ENCODE assay signal across 14 cellular contexts in genomic region chr3:131591394-131591990, GRCh38.
DNase-seq lines count a peak whose midpoint lies in the region; ATAC-seq and TF ChIP-seq lines count a peak whose summit lies in the region.
"Had no signal": no experiment of that assay in that cellular context is flagged by ENCODE, and none has a peak within 500 bp of the region (broad histone marks: within the 10 kb centered on the region; RNA-seq: fewer than 3 reads in every experiment).

No MANE protein-coding gene starts in this region.

- H3K27ac ChIP-seq in osteoblast (ENCODE audit: low read depth, low read length) = no peak overlapping the region
- H3K27ac ChIP-seq: dorsolateral prefrontal cortex had no signal

- ATAC-seq in HG02970 (IDR thresholded peaks at IDR 0.05; ENCODE audit: low FRiP score, unreplicated experiment) = no peak

- TF ChIP-seq CTCF in fibroblast of the aortic adventitia (IDR thresholded peaks at IDR 0.05; ENCODE audit: insufficient read depth, low read length) = no peak
- no peak for TF ChIP-seq CTCF in osteoblast (IDR thresholded peaks at IDR 0.05; ENCODE audit: extremely low read depth, low read depth, low read length)

- H3K4me2 ChIP-seq in osteoblast (ENCODE audit: insufficient read depth, low read length) = no peak overlapping the region

- H3K4me1 ChIP-seq in osteoblast (ENCODE audit: insufficient read depth, low read length) = no peaks in the 10 kb centered on the region

- H3K27me3 ChIP-seq in osteoblast (ENCODE audit: insufficient read depth, low read length) = no peaks in the 10 kb centered on the region
- H3K27me3 ChIP-seq: dorsolateral prefrontal cortex had no signal

- H3K4me3 ChIP-seq in fibroblast of the aortic adventitia (ENCODE audit: low read depth, low read length) (no peak overlapping the region), osteoblast (ENCODE audit: insufficient read depth, low read length) (no peak overlapping the region)
- H3K4me3 ChIP-seq: dorsolateral prefrontal cortex, lung had no signal

- H3K36me3 ChIP-seq in osteoblast (ENCODE audit: insufficient read depth, low read length) = no peaks in the 10 kb centered on the region

- peak; percentile 71 for DNase-seq in GM03348 (ENCODE audit: low spot score)
- peak; percentile 62 for DNase-seq in RPMI7951 (ENCODE audit: low read depth)
- DNase-seq in fibroblast of the aortic adventitia (ENCODE audit: low read depth) = peak; percentile 36
- peak; percentile 11 for DNase-seq in osteoblast (ENCODE audit: insufficient read length, low spot score, missing footprints)
- DNase-seq in HPDE6-E6E7 (ENCODE audit: extremely low spot score) = no peak
- DNase-seq in SW 1271 (lab: John Stamatoyannopoulos, UW) = no peak
- DNase-seq in NCI-H345 (lab: John Stamatoyannopoulos, UW) = no peak
- DNase-seq: activated CD4-positive, alpha-beta T cell treated with anti-CD3 and anti-CD28 coated beads for 4 hours; activated naive CD4-positive, alpha-beta T cell treated with anti-CD3 and anti-CD28 coated beads, Interleukin-2, amount 10 ng/mL, durations not matched to agents 7 days and 5 days; DMS 273 treated with DMSO at 0.1 percent for 48 hours; head of caudate nucleus had no signal

- H2AFZ ChIP-seq in osteoblast (ENCODE audit: low read length) = no peak overlapping the region

- no peaks in the 10 kb centered on the region for H4K20me1 ChIP-seq in osteoblast (ENCODE audit: insufficient read depth, low read length)

- H3K9me3 ChIP-seq in osteoblast (ENCODE audit: low read depth, low read length) = no peaks in the 10 kb centered on the region

- H3K79me2 ChIP-seq in osteoblast (ENCODE audit: insufficient read depth, low read length) = no peaks in the 10 kb centered on the region

Comparison
In these comparisons a context has a peak if more than half of its experiments do, and no peak if none do; other contexts are left out.
1. DNase-seq: peak in GM03348 (single experiment), RPMI7951 (single experiment), fibroblast of the aortic adventitia (single experiment) and osteoblast (single experiment); none in HPDE6-E6E7 (single experiment), SW 1271 (0 of 2) and NCI-H345 (single experiment).